Comparison of ENCODE assay signal across 1 cellular context in genomic region chr22:26634189-26634588, GRCh38.
TF ChIP-seq lines count a peak whose summit lies in the region.

No MANE protein-coding gene starts in this region.

TF ChIP-seq in K562, 482 proteins besides CTCF, POLR2A, EP300 and RAD21:
- no peak for TF ChIP-seq NCOA1 (IDR thresholded peaks at IDR 0.05; ENCODE audit: low read depth)
- peak; percentile 95 for TF ChIP-seq ZNF12 (CRISPR knock-in tag; IDR thresholded peaks at IDR 0.05)
TF ChIP-seq in K562: peak in this region for 1.
